Comparison of ENCODE assay signal across 1 cellular context in the genomic region with DNA sequence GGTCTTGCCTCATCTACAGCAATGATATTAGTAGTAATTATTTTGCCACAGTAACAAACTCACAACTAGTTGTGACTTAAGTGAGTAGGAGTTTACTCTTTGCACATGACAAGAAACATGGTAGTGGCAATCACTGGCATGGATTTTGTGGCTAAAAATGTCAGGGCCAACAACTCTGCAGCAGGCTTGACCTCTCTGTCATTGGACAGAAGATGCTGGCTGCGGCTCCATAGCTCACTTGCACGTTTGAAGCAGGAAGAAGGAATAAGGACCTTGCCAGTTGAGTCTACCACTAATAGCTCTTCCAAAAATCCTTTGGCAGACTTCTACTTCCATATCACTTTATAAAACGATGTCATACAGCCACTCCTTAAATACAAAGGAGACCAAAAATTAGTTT.
TF ChIP-seq lines count a peak whose summit lies in the region.

No MANE protein-coding gene starts in this region.

TF ChIP-seq in HepG2, 621 proteins besides CTCF, POLR2A, EP300 and RAD21:
- no peak for TF ChIP-seq PHF21A (CRISPR knock-in tag; IDR thresholded peaks at IDR 0.05)
- no peak for TF ChIP-seq POLR2G (IDR thresholded peaks at IDR 0.05; ENCODE audit: low read depth, low read length)
- TF ChIP-seq RBAK (CRISPR knock-in tag; IDR thresholded peaks at IDR 0.05), result no peak
- TF ChIP-seq ZNF782 (CRISPR knock-in tag; IDR thresholded peaks at IDR 0.05; ENCODE audit: borderline replicate concordance), result no peak
- TF ChIP-seq RBM22 (optimal IDR thresholded peaks at IDR 0.05; ENCODE audit: low read length), result peak; percentile 89
